10 cellular contexts compared by ENCODE assay signal in the genomic region with DNA sequence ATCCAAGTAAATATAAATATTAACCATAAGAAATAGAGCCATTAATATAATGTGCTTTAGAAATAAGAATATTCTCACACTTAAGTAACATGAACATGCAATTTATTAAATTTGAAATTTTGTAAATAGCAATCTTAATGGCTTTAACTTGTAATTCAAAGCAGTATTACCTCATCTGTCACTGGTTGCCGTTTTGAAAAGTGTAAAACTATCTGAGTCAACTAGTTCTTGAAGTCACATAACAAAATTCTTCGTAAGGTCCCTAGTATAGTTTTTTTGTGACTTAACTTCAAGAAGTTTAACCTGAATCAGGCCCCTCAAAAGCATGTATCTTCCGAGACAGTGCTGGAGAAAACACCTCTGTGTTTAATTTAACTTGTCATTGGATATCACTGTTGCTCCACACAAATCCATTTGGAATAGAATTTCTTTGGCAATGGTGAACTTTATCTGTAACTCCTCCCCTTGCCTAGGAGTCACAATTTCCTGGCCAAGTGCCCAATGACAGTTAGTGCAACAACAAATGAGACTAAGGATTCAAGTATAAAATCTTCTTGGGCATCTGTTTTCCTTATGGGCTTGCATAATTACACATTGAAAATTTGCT. TPM values are rescaled to one million over a fixed set of nuclear protein-coding genes. Genes with fewer than 3 reads are reported as not detected.
DNase-seq lines count a peak whose midpoint lies in the region; ATAC-seq, FAIRE-seq and TF ChIP-seq lines count a peak whose summit lies in the region.
"Had no signal": no experiment of that assay in that cellular context is flagged by ENCODE, and none has a peak within 500 bp of the region (broad histone marks: within the 10 kb centered on the region; RNA-seq: fewer than 3 reads in every experiment).

No MANE protein-coding gene starts in this region.

- no peak overlapping the region for H3K4me3 ChIP-seq in brain microvascular endothelial cell (ENCODE audit: low read depth, low read length)
- no peak overlapping the region for H3K4me3 ChIP-seq in left lung
- H3K4me3 ChIP-seq in WERI-Rb-1 (ENCODE audit: low read depth, low read length), result no peak overlapping the region

- no peak for TF ChIP-seq CTCF in brain microvascular endothelial cell (IDR thresholded peaks at IDR 0.05; ENCODE audit: low read depth, low read length, missing control alignments)
- TF ChIP-seq CTCF in left lung (IDR thresholded peaks at IDR 0.05), result no peak
- TF ChIP-seq CTCF in WERI-Rb-1 (IDR thresholded peaks at IDR 0.05; ENCODE audit: low read depth, low read length), result no peak

- H3K27ac ChIP-seq in brain microvascular endothelial cell (peak overlapping the region; percentile 17), left lung (no peak overlapping the region), WERI-Rb-1 (no peak overlapping the region)
- H3K27ac ChIP-seq: epithelial cell of prostate had no signal

- H3K36me3 ChIP-seq in brain microvascular endothelial cell (replicated peaks) (peaks cover 2% of the 10 kb centered on the region), left lung (peaks cover 0 to 23% of the 10 kb centered on the region in 2 donors), WERI-Rb-1 (no peaks in the 10 kb centered on the region; the same call in 1 of the 2 replicates)

- peak; percentile 36 for DNase-seq in stimulated activated CD4-positive, alpha-beta T cell treated with anti-CD3 and anti-CD28 coated beads, Interleukin-15, amount 100 ng/mL, for 24 hours
- no peak for DNase-seq in stimulated activated CD4-positive, alpha-beta T cell treated with anti-CD3 and anti-CD28 coated beads, Interleukin-12 subunit alpha, Interleukin-12 subunit beta, amount 100 ng/mL, for 4 hours
- DNase-seq in brain microvascular endothelial cell (peak; percentile 88), left lung (peak in 1 of 2 donors; percentile 57), WERI-Rb-1 (no peak), GM19239 (ENCODE audit: insufficient read length, low spot score) (no peak), hypothalamus (lab: John Stamatoyannopoulos, UW) (no peak), medulla oblongata (ENCODE audit: extremely low spot score) (no peak)
- DNase-seq: DND-41 had no signal

- no peak for FAIRE-seq in GM19239 (lab: Jason Lieb, UNC)

- H3K27me3 ChIP-seq in brain microvascular endothelial cell (replicated peaks) (no peaks in the 10 kb centered on the region), left lung (no peaks in the 10 kb centered on the region), WERI-Rb-1 (ENCODE audit: insufficient read depth, low read depth, severe bottlenecking) (no peaks in the 10 kb centered on the region)

- H3K9me3 ChIP-seq in left lung (no peaks in the 10 kb centered on the region), WERI-Rb-1 (ENCODE audit: severe bottlenecking) (no peaks in the 10 kb centered on the region)

- intact Hi-C loops in left lung (cut with DNase I), result no loop called here

- ATAC-seq in left lung, result peak; percentile 54

- peaks cover 8 to 18% of the 10 kb centered on the region in 2 donors for H3K4me1 ChIP-seq in left lung

- in situ Hi-C loops in brain microvascular endothelial cell (cut with HindIII; ENCODE audit: low pct_ligation_motif_present, low sequenced_read_pairs), result no loop called here

RNA-seq across cellular contexts. Expression of a gene that starts 47.1 kb away (rescaled TPM):
- total RNA-seq in left lung, result 100 to 1,000 TPM in 1 of 2 donors, 10 to 100 TPM in 1; 95.3 to 100 TPM

Comparison
In these comparisons a context has a peak if more than half of its experiments do, and no peak if none do; other contexts are left out.
1. DNase-seq: peak in stimulated activated CD4-positive, alpha-beta T cell treated with anti-CD3 and anti-CD28 coated beads, Interleukin-15, amount 100 ng/mL, for 24 hours (single experiment) and brain microvascular endothelial cell (single experiment); none in stimulated activated CD4-positive, alpha-beta T cell treated with anti-CD3 and anti-CD28 coated beads, Interleukin-12 subunit alpha, Interleukin-12 subunit beta, amount 100 ng/mL, for 4 hours (single experiment), WERI-Rb-1 (single experiment), GM19239 (single experiment), hypothalamus (0 of 51) and medulla oblongata (single experiment).